ENCODE assay signal across 1 cellular context in the genomic region with DNA sequence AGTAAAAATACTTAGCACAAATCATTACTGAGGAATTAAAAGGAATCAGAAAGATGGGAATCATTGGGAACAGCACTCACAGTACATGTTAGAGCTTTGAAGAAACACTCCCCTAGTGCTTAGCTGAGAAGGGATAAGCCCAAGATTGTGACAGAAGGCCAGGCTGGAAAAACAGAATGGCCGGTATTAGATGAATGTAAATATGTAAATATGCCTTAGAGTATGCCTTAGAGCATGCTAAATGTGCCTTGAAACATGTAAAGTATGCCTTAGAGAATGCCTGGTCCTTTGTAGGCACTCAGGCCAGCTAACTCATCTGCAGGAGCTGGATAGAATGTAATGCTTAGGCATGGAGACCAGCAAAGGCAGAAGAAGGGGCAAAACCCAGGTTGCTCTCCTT.
TF ChIP-seq lines count a peak whose summit lies in the region.

No MANE protein-coding gene starts in this region.

TF ChIP-seq in IMR-90, 13 proteins besides CTCF, POLR2A, EP300 and RAD21 (continued from another document):
- TF ChIP-seq, protein P1, sequence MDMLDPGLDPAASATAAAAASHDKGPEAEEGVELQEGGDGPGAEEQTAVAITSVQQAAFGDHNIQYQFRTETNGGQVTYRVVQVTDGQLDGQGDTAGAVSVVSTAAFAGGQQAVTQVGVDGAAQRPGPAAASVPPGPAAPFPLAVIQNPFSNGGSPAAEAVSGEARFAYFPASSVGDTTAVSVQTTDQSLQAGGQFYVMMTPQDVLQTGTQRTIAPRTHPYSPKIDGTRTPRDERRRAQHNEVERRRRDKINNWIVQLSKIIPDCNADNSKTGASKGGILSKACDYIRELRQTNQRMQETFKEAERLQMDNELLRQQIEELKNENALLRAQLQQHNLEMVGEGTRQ (IDR thresholded peaks at IDR 0.05; ENCODE audit: low read depth, low read length) = no peak
- TF ChIP-seq NFE2L2 (IDR thresholded peaks at IDR 0.05; ENCODE audit: low read depth, low read length) = no peak
- no peak for TF ChIP-seq MAFK (IDR thresholded peaks at IDR 0.05; ENCODE audit: low read depth, low read length)
- no peak for TF ChIP-seq FOS (IDR thresholded peaks at IDR 0.05; ENCODE audit: low read depth, low read length)
- no peak for TF ChIP-seq CHD1 (IDR thresholded peaks at IDR 0.05; ENCODE audit: low read depth, low read length)
- no peak for TF ChIP-seq ELK1 (IDR thresholded peaks at IDR 0.05; ENCODE audit: borderline replicate concordance, low read depth, low read length)
- TF ChIP-seq MAZ (IDR thresholded peaks at IDR 0.05; ENCODE audit: borderline replicate concordance, low read depth, low read length) = no peak
- no peak for TF ChIP-seq RCOR1 (IDR thresholded peaks at IDR 0.05; ENCODE audit: insufficient replicate concordance, low read length)
